Comparison of ENCODE assay signal across 13 cellular contexts in genomic region chrX:100645106-100645505, GRCh38. TPM values are rescaled to one million over a fixed set of nuclear protein-coding genes. Genes with fewer than 3 reads are reported as not detected.
A peak's percentile ranks its signal among the peaks of the same experiment; 100 is the strongest.
DNase-seq lines count a peak whose midpoint lies in the region; ATAC-seq and TF ChIP-seq lines count a peak whose summit lies in the region.
"Had no signal": no experiment of that assay in that cellular context is flagged by ENCODE, and none has a peak within 500 bp of the region (broad histone marks: within the 10 kb centered on the region; RNA-seq: fewer than 3 reads in every experiment).

No MANE protein-coding gene starts in this region.

- H3K27me3 ChIP-seq in heart right ventricle: peaks cover 0 to 75% (median 0%) of the 10 kb centered on the region in 7 donors
- H3K27me3 ChIP-seq in upper lobe of right lung: no peaks in the 10 kb centered on the region

- peaks cover 17% of the 10 kb centered on the region for H3K9me3 Mint-ChIP-seq in mesothelial cell of epicardium
- no peaks in the 10 kb centered on the region for H3K9me3 Mint-ChIP-seq in activated CD4-positive, alpha-beta T cell treated with anti-CD3 and anti-CD28 coated beads, Interleukin-2, amount 10 ng/mL, durations not matched to agents 7 days and 5 days
- H3K9me3 Mint-ChIP-seq: activated CD4-positive, alpha-beta memory T cell treated with anti-CD3 and anti-CD28 coated beads, Interleukin-2, amount 10 ng/mL, durations not matched to agents 7 days and 5 days had no signal

- H3K9me3 ChIP-seq in heart right ventricle (no peaks in the 10 kb centered on the region), upper lobe of right lung (no peaks in the 10 kb centered on the region)

- CTCF ChIA-PET in activated CD4-positive, alpha-beta T cell treated with anti-CD3 and anti-CD28 coated beads, Interleukin-2, amount 10 ng/mL, durations not matched to agents 7 days and 5 days (lab: Charles Lee): no interaction called here

- POLR2A ChIA-PET in activated CD4-positive, alpha-beta T cell treated with anti-CD3 and anti-CD28 coated beads, Interleukin-2, amount 10 ng/mL, durations not matched to agents 7 days and 5 days (lab: Charles Lee): no interaction called here

- ATAC-seq in heart right ventricle: no peak
- ATAC-seq in Right ventricle myocardium inferior: no peak
- no peak for ATAC-seq in upper lobe of right lung
- ATAC-seq in HG02798 (IDR thresholded peaks at IDR 0.05; ENCODE audit: poor library complexity, unreplicated experiment): no peak
- ATAC-seq: K562 had no signal

- peak overlapping the region; percentile 77 for H3K27ac Mint-ChIP-seq in mesothelial cell of epicardium
- H3K27ac Mint-ChIP-seq in activated CD4-positive, alpha-beta T cell treated with anti-CD3 and anti-CD28 coated beads, Interleukin-2, amount 10 ng/mL, durations not matched to agents 7 days and 5 days: no peak overlapping the region
- H3K27ac Mint-ChIP-seq: activated CD4-positive, alpha-beta memory T cell treated with anti-CD3 and anti-CD28 coated beads, Interleukin-2, amount 10 ng/mL, durations not matched to agents 7 days and 5 days had no signal

- H3K4me3 ChIP-seq in heart right ventricle: peak overlapping the region in 9 of 10 donors; percentile 16 to 47 (median 32)
- H3K4me3 ChIP-seq in cardiac fibroblast (replicated peaks in 1 of 2; ENCODE audit: low read depth in 2 of 2, low read length in 2 of 2): peak overlapping the region; percentile 53 to 68
- peak overlapping the region; percentile 39 for H3K4me3 ChIP-seq in upper lobe of right lung
- H3K4me3 ChIP-seq: K562 had no signal

- TF ChIP-seq CTCF in heart right ventricle (IDR thresholded peaks at IDR 0.05): no peak
- no peak for TF ChIP-seq CTCF in cardiac fibroblast (IDR thresholded peaks at IDR 0.05; ENCODE audit: low read depth, low read length)
- no peak for TF ChIP-seq CTCF in mesothelial cell of epicardium (IDR thresholded peaks at IDR 0.05; ENCODE audit: unreplicated experiment)
- TF ChIP-seq CTCF in upper lobe of right lung (IDR thresholded peaks at IDR 0.05): no peak

- no peak for DNase-seq in heart right ventricle
- DNase-seq in Right ventricle myocardium inferior (ENCODE audit: missing footprints): no peak
- DNase-seq in cardiac fibroblast (ENCODE audit: low read depth in 2 of 2): peak; percentile 32 to 42
- DNase-seq in mesothelial cell of epicardium (ENCODE audit: low spot score in 2 of 2, unreplicated experiment in 2 of 2): no peak
- DNase-seq in upper lobe of right lung: no peak
- no peak for DNase-seq in caudate nucleus (lab: John Stamatoyannopoulos, UW)
- no peak for DNase-seq in activated CD4-positive, alpha-beta T cell treated with anti-CD3 and anti-CD28 coated beads, Interleukin-2, amount 10 ng/mL, durations not matched to agents 7 days and 5 days
- DNase-seq: activated CD4-positive, alpha-beta memory T cell treated with anti-CD3 and anti-CD28 coated beads, Interleukin-2, amount 10 ng/mL, durations not matched to agents 7 days and 5 days; activated naive CD4-positive, alpha-beta T cell treated with Interleukin-2 at 50 U/mL for 16 hours; midbrain; NCI-H1694 had no signal

- H3K36me3 ChIP-seq in heart right ventricle: no peaks in the 10 kb centered on the region
- no peaks in the 10 kb centered on the region for H3K36me3 ChIP-seq in upper lobe of right lung

- 66 to 70% methylated on average over 4 of the region's 4 CpGs for WGBS in heart right ventricle, 2 donors

- no peaks in the 10 kb centered on the region for H3K27me3 Mint-ChIP-seq in mesothelial cell of epicardium (ENCODE audit: low read depth)
- H3K27me3 Mint-ChIP-seq in activated CD4-positive, alpha-beta T cell treated with anti-CD3 and anti-CD28 coated beads, Interleukin-2, amount 10 ng/mL, durations not matched to agents 7 days and 5 days: peaks cover 6% of the 10 kb centered on the region

- no peaks in the 10 kb centered on the region for H3K36me3 Mint-ChIP-seq in mesothelial cell of epicardium
- H3K36me3 Mint-ChIP-seq in activated CD4-positive, alpha-beta T cell treated with anti-CD3 and anti-CD28 coated beads, Interleukin-2, amount 10 ng/mL, durations not matched to agents 7 days and 5 days (ENCODE audit: low read depth): no peaks in the 10 kb centered on the region

- intact Hi-C loops in heart right ventricle (cut with DNase I): no loop called here
- intact Hi-C loops in Right ventricle myocardium inferior (cut with DNase I): no loop called here
- intact Hi-C loops in upper lobe of right lung (cut with DNase I): no loop called here

- peaks cover 67% of the 10 kb centered on the region for H3K4me1 Mint-ChIP-seq in mesothelial cell of epicardium
- no peaks in the 10 kb centered on the region for H3K4me1 Mint-ChIP-seq in activated CD4-positive, alpha-beta T cell treated with anti-CD3 and anti-CD28 coated beads, Interleukin-2, amount 10 ng/mL, durations not matched to agents 7 days and 5 days
- H3K4me1 Mint-ChIP-seq: activated CD4-positive, alpha-beta memory T cell treated with anti-CD3 and anti-CD28 coated beads, Interleukin-2, amount 10 ng/mL, durations not matched to agents 7 days and 5 days had no signal

- H3K27ac ChIP-seq in heart right ventricle: peak overlapping the region in 8 of 10 donors; percentile 27 to 88 (median 57)
- peak overlapping the region; percentile 55 for H3K27ac ChIP-seq in upper lobe of right lung
- H3K27ac ChIP-seq in caudate nucleus (ENCODE audit: low read depth, low read length): no peak overlapping the region

- peaks cover 0 to 26% (median 1%) of the 10 kb centered on the region in 9 donors for H3K4me1 ChIP-seq in heart right ventricle
- H3K4me1 ChIP-seq in upper lobe of right lung: peaks cover 8% of the 10 kb centered on the region

- peak overlapping the region; percentile 51 for H3K4me3 Mint-ChIP-seq in mesothelial cell of epicardium
- H3K4me3 Mint-ChIP-seq in activated CD4-positive, alpha-beta T cell treated with anti-CD3 and anti-CD28 coated beads, Interleukin-2, amount 10 ng/mL, durations not matched to agents 7 days and 5 days: no peak overlapping the region
- H3K4me3 Mint-ChIP-seq: activated CD4-positive, alpha-beta memory T cell treated with anti-CD3 and anti-CD28 coated beads, Interleukin-2, amount 10 ng/mL, durations not matched to agents 7 days and 5 days had no signal

RNA-seq across cellular contexts. Expression of gene SRPX2, which starts 1.1 kb away (rescaled TPM):
- total RNA-seq in heart right ventricle (10 to 100 TPM in 3 of 10 donors, 1 to 10 TPM in 7; 4.2 to 27.5 (median 6.9) TPM), Right ventricle myocardium inferior (9.7 TPM), mesothelial cell of epicardium (13.7 to 16.2 TPM (median 15.1 TPM) in 3 replicates), upper lobe of right lung (39.1 TPM)
- polyA plus RNA-seq in heart right ventricle: 10 to 100 TPM in 1 of 2 donors, 1 to 10 TPM in 1; 5.2 to 11.4 TPM
- not detected for total RNA-seq in activated CD4-positive, alpha-beta T cell treated with anti-CD3 and anti-CD28 coated beads, Interleukin-2, amount 10 ng/mL, durations not matched to agents 7 days and 5 days
- total RNA-seq: activated CD4-positive, alpha-beta memory T cell treated with anti-CD3 and anti-CD28 coated beads, Interleukin-2, amount 10 ng/mL, durations not matched to agents 7 days and 5 days had no signal

RNA-seq across cellular contexts. Expression of gene TSPAN6, which starts 8.5 kb away (rescaled TPM):
- total RNA-seq in heart right ventricle (1 to 10 TPM; 3.0 to 6.5 (median 5.5) TPM), Right ventricle myocardium inferior (5.0 TPM), mesothelial cell of epicardium (92.8 to 99.0 TPM (median 93.2 TPM) in 3 replicates), upper lobe of right lung (13.9 TPM)
- 1 to 10 TPM; 4.3 to 8.6 TPM for polyA plus RNA-seq in heart right ventricle
- total RNA-seq in activated CD4-positive, alpha-beta T cell treated with anti-CD3 and anti-CD28 coated beads, Interleukin-2, amount 10 ng/mL, durations not matched to agents 7 days and 5 days: not detected
- total RNA-seq: activated CD4-positive, alpha-beta memory T cell treated with anti-CD3 and anti-CD28 coated beads, Interleukin-2, amount 10 ng/mL, durations not matched to agents 7 days and 5 days had no signal

Comparison
In these comparisons a context has a peak if more than half of its experiments do, and no peak if none do; other contexts are left out.
1. DNase-seq: peak in cardiac fibroblast (2 of 2); none in heart right ventricle (0 of 2), Right ventricle myocardium inferior (single experiment), mesothelial cell of epicardium (0 of 2), upper lobe of right lung (single experiment), caudate nucleus (0 of 61) and activated CD4-positive, alpha-beta T cell treated with anti-CD3 and anti-CD28 coated beads, Interleukin-2, amount 10 ng/mL, durations not matched to agents 7 days and 5 days (single experiment).
2. RNA of gene SRPX2, which starts 1.1 kb away (total RNA-seq): 39.1 TPM in upper lobe of right lung (single experiment), 13.7 to 16.2 TPM in mesothelial cell of epicardium, 9.7 TPM in Right ventricle myocardium inferior (single experiment) and 4.2 to 27.5 TPM in heart right ventricle; not detected in activated CD4-positive, alpha-beta T cell treated with anti-CD3 and anti-CD28 coated beads, Interleukin-2, amount 10 ng/mL, durations not matched to agents 7 days and 5 days; every median in the first group is over 4 times any median in the second.
3. Peak in every context shown above with its lines, with median percentiles within 50 percentile points of each other: H3K4me3 ChIP-seq.